In genomic region chr10:16183989-16184643, GRCh38 we compare ENCODE assay signal across 15 cellular contexts.
"Had no signal": no experiment of that assay in that cellular context is flagged by ENCODE, and none has a peak within 500 bp of the region (broad histone marks: within the 10 kb centered on the region; RNA-seq: fewer than 3 reads in every experiment).

No MANE protein-coding gene starts in this region.

- DNase-seq: activated B cell treated with CpG ODN at 0.5 μM for 24 hours; activated CD4-positive, alpha-beta T cell treated with anti-CD3 and anti-CD28 coated beads for 48 hours; activated CD8-positive, alpha-beta T cell treated with anti-CD3 and anti-CD28 coated beads for 36 hours; activated effector memory CD4-positive, alpha-beta T cell treated with Interleukin-2 at 50 U/mL for 16 hours; activated T-cell treated with anti-CD3 and anti-CD28 coated beads, Interleukin-2, amount 50 U/mL, for 4 hours; amygdala; brain microvascular endothelial cell; cerebellar nuclear complex; effector memory CD4-positive, alpha-beta T cell; hypothalamus; kidney glomerular epithelial cell; stimulated activated CD4-positive, alpha-beta T cell treated with anti-CD3 and anti-CD28 coated beads, Interleukin-2, amount 100 ng/mL, for 24 hours; T-helper 2 cell; thyroid gland; uterus had no signal

- H3K27me3 ChIP-seq: brain microvascular endothelial cell, thyroid gland, uterus had no signal

- H3K4me3 ChIP-seq: thyroid gland, uterus had no signal

- H3K36me3 ChIP-seq: brain microvascular endothelial cell, thyroid gland, uterus had no signal

- H3K4me1 ChIP-seq: thyroid gland, uterus had no signal

- H3K9me3 ChIP-seq: thyroid gland, uterus had no signal

- H3K27ac ChIP-seq: brain microvascular endothelial cell, thyroid gland, uterus had no signal
